ENCODE assay signal across 8 cellular contexts in the genomic region with DNA sequence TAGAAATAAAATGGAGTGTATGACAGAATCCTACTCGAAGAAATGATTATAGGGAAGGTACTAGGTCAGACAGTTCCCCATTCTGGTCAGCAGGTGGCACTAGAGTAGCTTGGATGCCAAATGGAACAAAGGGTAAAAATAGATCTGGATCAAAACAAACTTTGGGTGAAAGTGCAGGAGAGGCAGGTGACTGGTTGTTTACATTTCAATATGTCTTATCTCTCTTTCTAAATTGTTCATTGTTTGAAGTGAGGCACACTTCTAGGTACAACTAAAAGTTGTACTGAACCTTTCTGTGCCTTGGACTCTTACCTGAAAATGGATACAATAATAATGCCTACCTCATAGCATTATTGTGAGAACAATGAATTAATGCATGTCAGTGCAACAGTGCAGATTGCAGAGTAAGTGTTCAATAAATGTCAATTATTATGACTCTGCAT.
DNase-seq lines count a peak whose midpoint lies in the region; ATAC-seq, FAIRE-seq and TF ChIP-seq lines count a peak whose summit lies in the region.

No MANE protein-coding gene starts in this region.

- H3K27me3 ChIP-seq in body of pancreas = no peaks in the 10 kb centered on the region

- H3K4me3 ChIP-seq in body of pancreas = no peak overlapping the region

- peak; percentile 75 to 99 (median 97) for TF ChIP-seq CTCF in body of pancreas (IDR thresholded peaks at IDR 0.05)

- ATAC-seq in Right ventricle myocardium inferior = peak; percentile 79
- peak; percentile 70 for ATAC-seq in HG02970 (IDR thresholded peaks at IDR 0.05; ENCODE audit: low FRiP score, unreplicated experiment)
- ATAC-seq in body of pancreas = peak; percentile 98

- intact Hi-C loops in Right ventricle myocardium inferior (cut with DNase I) (loop anchor here (1.0 to 5.0 kb wide), 3 partner anchors 170 to 389 kb away; no protein-coding TSS in a partner anchor), cardiac septum (cut with DNase I) (loop anchor here (2.0 to 5.0 kb wide), 2 partner anchors 169 to 391 kb away; no protein-coding TSS in a partner anchor), body of pancreas (cut with DNase I) (no loop called here)

- no peaks in the 10 kb centered on the region for H3K36me3 ChIP-seq in body of pancreas (replicated peaks in 1 of 2; ENCODE audit: insufficient read depth in 1 of 2, low read depth in 2 of 2)

- 0 to 2% methylated on average over 1 of the region's 1 CpG for WGBS in body of pancreas, 2 donors

- H3K27ac ChIP-seq in body of pancreas = peak overlapping the region in 1 of 4 donors; percentile 19

- FAIRE-seq in TTC549 (lab: Jason Lieb, UNC) = peak; percentile 75

- no peaks in the 10 kb centered on the region for H3K9me3 ChIP-seq in body of pancreas

- DNase-seq in Right ventricle myocardium inferior (ENCODE audit: missing footprints) (peak; percentile 71), cardiac septum (ENCODE audit: low spot score) (no peak), NCI-H2081 treated with DMSO at 0.1 percent for 48 hours (lab: John Stamatoyannopoulos, UW) (peak; percentile 47), body of pancreas (peak; percentile 79 to 86 (median 83)), iPS-NIHi11 (ENCODE audit: low spot score) (peak; percentile 72)
- peak; percentile 74 for DNase-seq in stimulated activated CD4-positive, alpha-beta T cell treated with anti-CD3 and anti-CD28 coated beads, Interleukin-15, amount 100 ng/mL, for 24 hours

- no peak for TF ChIP-seq POLR2A in body of pancreas (IDR thresholded peaks at IDR 0.05)

- peaks cover 10% of the 10 kb centered on the region for H3K4me1 ChIP-seq in body of pancreas
